In the genomic region with DNA sequence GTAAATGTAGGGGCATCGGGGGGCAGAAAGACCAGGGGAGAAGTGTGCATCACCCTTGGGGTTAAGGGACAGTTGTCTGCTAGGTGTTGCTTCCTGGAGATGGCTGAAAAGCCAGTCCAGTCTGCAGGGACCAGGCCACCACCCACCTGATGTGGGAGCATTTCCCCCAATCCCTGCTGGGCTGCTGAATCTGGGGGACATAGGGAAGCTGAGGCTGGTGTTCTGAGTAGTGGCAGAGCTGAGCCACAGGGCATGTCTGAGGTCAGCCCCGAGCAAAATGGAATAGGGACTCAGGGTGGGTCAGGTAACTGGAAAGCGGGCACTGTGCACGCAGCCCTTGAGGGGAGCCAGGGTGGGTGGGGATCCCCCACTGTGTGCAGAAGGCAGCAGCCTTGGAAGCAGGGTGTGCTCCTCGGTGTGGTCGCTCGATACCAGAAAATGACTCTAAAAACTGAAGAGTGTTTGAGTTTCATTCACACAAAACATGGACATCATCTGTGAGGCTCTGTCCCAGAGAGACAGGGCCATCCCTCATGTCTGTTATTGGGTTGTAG, we compare ENCODE assay signal across 1 cellular context.
TF ChIP-seq lines count a peak whose summit lies in the region.

No MANE protein-coding gene starts in this region.

TF ChIP-seq in K562, 482 proteins besides CTCF, POLR2A, EP300 and RAD21:
- TF ChIP-seq SUPT5H (IDR thresholded peaks at IDR 0.05) (peak; percentile 60), CBX1 (IDR thresholded peaks at IDR 0.05; ENCODE audit: low read depth) (0 out of 2 replicates have a peak, but pooled peaks have one; percentile 17), SREBF1 (IDR thresholded peaks at IDR 0.05; ENCODE audit: borderline replicate concordance, low read depth, low read length) (no peak), POLR2AphosphoS2 (IDR thresholded peaks at IDR 0.05; ENCODE audit: low read length) (0 out of 2 replicates have a peak, but pooled peaks have one; percentile 26), POLR2G (IDR thresholded peaks at IDR 0.05; ENCODE audit: low read depth, low read length) (0 out of 2 replicates have a peak, but pooled peaks have one; percentile 21), RNF2 (IDR thresholded peaks at IDR 0.05) (no peak), ZBED1 (IDR thresholded peaks at IDR 0.05) (peak; percentile 16; the same call in 1 of the 2 replicates), KDM5B (IDR thresholded peaks at IDR 0.05; ENCODE audit: insufficient replicate concordance, low read depth, low read length) (peak; percentile 18), RBFOX2 (IDR thresholded peaks at IDR 0.05; ENCODE audit: low read depth, low read length) (peak; percentile 1; the same call in 1 of the 2 replicates), POLR2AphosphoS5 (IDR thresholded peaks at IDR 0.05; ENCODE audit: control insufficient read depth, insufficient read depth, low read depth, low read length) (no peak), ETV5 (CRISPR knock-in tag; IDR thresholded peaks at IDR 0.05; ENCODE audit: low read depth) (0 out of 2 replicates have a peak, but pooled peaks have one; percentile 15), CHD4 (IDR thresholded peaks at IDR 0.05; ENCODE audit: insufficient read depth, insufficient replicate concordance, low read depth, low read length, poor library complexity, severe bottlenecking) (no peak)
- TF ChIP-seq, protein P1, sequence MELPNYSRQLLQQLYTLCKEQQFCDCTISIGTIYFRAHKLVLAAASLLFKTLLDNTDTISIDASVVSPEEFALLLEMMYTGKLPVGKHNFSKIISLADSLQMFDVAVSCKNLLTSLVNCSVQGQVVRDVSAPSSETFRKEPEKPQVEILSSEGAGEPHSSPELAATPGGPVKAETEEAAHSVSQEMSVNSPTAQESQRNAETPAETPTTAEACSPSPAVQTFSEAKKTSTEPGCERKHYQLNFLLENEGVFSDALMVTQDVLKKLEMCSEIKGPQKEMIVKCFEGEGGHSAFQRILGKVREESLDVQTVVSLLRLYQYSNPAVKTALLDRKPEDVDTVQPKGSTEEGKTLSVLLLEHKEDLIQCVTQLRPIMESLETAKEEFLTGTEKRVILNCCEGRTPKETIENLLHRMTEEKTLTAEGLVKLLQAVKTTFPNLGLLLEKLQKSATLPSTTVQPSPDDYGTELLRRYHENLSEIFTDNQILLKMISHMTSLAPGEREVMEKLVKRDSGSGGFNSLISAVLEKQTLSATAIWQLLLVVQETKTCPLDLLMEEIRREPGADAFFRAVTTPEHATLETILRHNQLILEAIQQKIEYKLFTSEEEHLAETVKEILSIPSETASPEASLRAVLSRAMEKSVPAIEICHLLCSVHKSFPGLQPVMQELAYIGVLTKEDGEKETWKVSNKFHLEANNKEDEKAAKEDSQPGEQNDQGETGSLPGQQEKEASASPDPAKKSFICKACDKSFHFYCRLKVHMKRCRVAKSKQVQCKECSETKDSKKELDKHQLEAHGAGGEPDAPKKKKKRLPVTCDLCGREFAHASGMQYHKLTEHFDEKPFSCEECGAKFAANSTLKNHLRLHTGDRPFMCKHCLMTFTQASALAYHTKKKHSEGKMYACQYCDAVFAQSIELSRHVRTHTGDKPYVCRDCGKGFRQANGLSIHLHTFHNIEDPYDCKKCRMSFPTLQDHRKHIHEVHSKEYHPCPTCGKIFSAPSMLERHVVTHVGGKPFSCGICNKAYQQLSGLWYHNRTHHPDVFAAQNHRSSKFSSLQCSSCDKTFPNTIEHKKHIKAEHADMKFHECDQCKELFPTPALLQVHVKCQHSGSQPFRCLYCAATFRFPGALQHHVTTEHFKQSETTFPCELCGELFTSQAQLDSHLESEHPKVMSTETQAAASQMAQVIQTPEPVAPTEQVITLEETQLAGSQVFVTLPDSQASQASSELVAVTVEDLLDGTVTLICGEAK (IDR thresholded peaks at IDR 0.05), result no peak
- TF ChIP-seq, protein P1 (CRISPR knock-in tag; IDR thresholded peaks at IDR 0.05), result no peak
- TF ChIP-seq, protein P2, sequence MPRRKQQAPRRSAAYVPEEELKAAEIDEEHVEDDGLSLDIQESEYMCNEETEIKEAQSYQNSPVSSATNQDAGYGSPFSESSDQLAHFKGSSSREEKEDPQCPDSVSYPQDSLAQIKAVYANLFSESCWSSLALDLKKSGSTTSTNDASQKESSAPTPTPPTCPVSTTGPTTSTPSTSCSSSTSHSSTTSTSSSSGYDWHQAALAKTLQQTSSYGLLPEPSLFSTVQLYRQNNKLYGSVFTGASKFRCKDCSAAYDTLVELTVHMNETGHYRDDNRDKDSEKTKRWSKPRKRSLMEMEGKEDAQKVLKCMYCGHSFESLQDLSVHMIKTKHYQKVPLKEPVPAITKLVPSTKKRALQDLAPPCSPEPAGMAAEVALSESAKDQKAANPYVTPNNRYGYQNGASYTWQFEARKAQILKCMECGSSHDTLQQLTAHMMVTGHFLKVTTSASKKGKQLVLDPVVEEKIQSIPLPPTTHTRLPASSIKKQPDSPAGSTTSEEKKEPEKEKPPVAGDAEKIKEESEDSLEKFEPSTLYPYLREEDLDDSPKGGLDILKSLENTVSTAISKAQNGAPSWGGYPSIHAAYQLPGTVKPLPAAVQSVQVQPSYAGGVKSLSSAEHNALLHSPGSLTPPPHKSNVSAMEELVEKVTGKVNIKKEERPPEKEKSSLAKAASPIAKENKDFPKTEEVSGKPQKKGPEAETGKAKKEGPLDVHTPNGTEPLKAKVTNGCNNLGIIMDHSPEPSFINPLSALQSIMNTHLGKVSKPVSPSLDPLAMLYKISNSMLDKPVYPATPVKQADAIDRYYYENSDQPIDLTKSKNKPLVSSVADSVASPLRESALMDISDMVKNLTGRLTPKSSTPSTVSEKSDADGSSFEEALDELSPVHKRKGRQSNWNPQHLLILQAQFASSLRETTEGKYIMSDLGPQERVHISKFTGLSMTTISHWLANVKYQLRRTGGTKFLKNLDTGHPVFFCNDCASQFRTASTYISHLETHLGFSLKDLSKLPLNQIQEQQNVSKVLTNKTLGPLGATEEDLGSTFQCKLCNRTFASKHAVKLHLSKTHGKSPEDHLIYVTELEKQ (CRISPR knock-in tag; IDR thresholded peaks at IDR 0.05), result no peak
- TF ChIP-seq, protein P3, sequence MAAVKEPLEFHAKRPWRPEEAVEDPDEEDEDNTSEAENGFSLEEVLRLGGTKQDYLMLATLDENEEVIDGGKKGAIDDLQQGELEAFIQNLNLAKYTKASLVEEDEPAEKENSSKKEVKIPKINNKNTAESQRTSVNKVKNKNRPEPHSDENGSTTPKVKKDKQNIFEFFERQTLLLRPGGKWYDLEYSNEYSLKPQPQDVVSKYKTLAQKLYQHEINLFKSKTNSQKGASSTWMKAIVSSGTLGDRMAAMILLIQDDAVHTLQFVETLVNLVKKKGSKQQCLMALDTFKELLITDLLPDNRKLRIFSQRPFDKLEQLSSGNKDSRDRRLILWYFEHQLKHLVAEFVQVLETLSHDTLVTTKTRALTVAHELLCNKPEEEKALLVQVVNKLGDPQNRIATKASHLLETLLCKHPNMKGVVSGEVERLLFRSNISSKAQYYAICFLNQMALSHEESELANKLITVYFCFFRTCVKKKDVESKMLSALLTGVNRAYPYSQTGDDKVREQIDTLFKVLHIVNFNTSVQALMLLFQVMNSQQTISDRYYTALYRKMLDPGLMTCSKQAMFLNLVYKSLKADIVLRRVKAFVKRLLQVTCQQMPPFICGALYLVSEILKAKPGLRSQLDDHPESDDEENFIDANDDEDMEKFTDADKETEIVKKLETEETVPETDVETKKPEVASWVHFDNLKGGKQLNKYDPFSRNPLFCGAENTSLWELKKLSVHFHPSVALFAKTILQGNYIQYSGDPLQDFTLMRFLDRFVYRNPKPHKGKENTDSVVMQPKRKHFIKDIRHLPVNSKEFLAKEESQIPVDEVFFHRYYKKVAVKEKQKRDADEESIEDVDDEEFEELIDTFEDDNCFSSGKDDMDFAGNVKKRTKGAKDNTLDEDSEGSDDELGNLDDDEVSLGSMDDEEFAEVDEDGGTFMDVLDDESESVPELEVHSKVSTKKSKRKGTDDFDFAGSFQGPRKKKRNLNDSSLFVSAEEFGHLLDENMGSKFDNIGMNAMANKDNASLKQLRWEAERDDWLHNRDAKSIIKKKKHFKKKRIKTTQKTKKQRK (IDR thresholded peaks at IDR 0.05; ENCODE audit: borderline replicate concordance, low read depth, low read length), result no peak
